8 cellular contexts compared by ENCODE assay signal in genomic region chr5:33440482-33441240, GRCh38. TPM values are rescaled to one million over a fixed set of nuclear protein-coding genes. Genes with fewer than 3 reads are reported as not detected.
A peak's percentile ranks its signal among the peaks of the same experiment; 100 is the strongest.
DNase-seq lines count a peak whose midpoint lies in the region; ATAC-seq and TF ChIP-seq lines count a peak whose summit lies in the region.

Gene TARS1 (plus strand): TSS chr5:33440965. CDS start chr5:33441087, 122 bp downstream.

- TF ChIP-seq CTCF in glutamatergic neuron (IDR thresholded peaks at IDR 0.05; ENCODE audit: partially characterized antibody, unreplicated experiment) (no peak), osteoblast (IDR thresholded peaks at IDR 0.05; ENCODE audit: extremely low read depth, low read depth, low read length) (no peak), thoracic aorta (IDR thresholded peaks at IDR 0.05) (no peak)

- no peaks in the 10 kb centered on the region for H3K9me3 Mint-ChIP-seq in activated naive CD8-positive, alpha-beta T cell treated with anti-CD3 and anti-CD28 coated beads for 36 hours
- H3K9me3 Mint-ChIP-seq in glutamatergic neuron (ENCODE audit: unreplicated experiment): peaks cover 3% of the 10 kb centered on the region

- peak; percentile 94 for ATAC-seq in HG02642 (IDR thresholded peaks at IDR 0.05; ENCODE audit: poor library complexity, unreplicated experiment)
- peak; percentile 98 for ATAC-seq in thoracic aorta (ENCODE audit: insufficient number of reproducible peaks, low FRiP score, low read depth)

- peaks cover 26% of the 10 kb centered on the region for H3K4me1 ChIP-seq in osteoblast (ENCODE audit: insufficient read depth, low read length)
- peaks cover 8 to 33% of the 10 kb centered on the region in 2 donors for H3K4me1 ChIP-seq in thoracic aorta (ENCODE audit: control insufficient read depth in 1 of 2, low read depth in 2 of 2)

- peaks cover 31% of the 10 kb centered on the region for H3K4me1 Mint-ChIP-seq in activated naive CD8-positive, alpha-beta T cell treated with anti-CD3 and anti-CD28 coated beads for 36 hours
- peaks cover 17% of the 10 kb centered on the region for H3K4me1 Mint-ChIP-seq in glutamatergic neuron (ENCODE audit: low read depth, unreplicated experiment)

- DNase-seq in NCI-H1105 (lab: John Stamatoyannopoulos, UW) (peak; percentile 99), SKM-1 (lab: John Stamatoyannopoulos, UW; ENCODE audit: unreplicated experiment) (peak; percentile 97), glutamatergic neuron (peak; percentile 98), osteoblast (ENCODE audit: insufficient read length, low spot score, missing footprints) (peak; percentile 91), thoracic aorta (ENCODE audit: low spot score) (peak; percentile 97)
- peak; percentile 96 for DNase-seq in activated naive CD8-positive, alpha-beta T cell treated with anti-CD3 and anti-CD28 coated beads for 36 hours

- no peak within 1 kb of the TSS for H3K4me3 Mint-ChIP-seq in activated naive CD8-positive, alpha-beta T cell treated with anti-CD3 and anti-CD28 coated beads for 36 hours
- no peak within 1 kb of the TSS for H3K4me3 Mint-ChIP-seq in glutamatergic neuron (ENCODE audit: unreplicated experiment)

- H3K4me3 ChIP-seq in osteoblast (ENCODE audit: insufficient read depth, low read length): peak within 1 kb of the TSS; percentile 93
- H3K4me3 ChIP-seq in thoracic aorta: peak within 1 kb of the TSS; percentile 96

- no peaks in the 10 kb centered on the region for H3K9me3 ChIP-seq in osteoblast (ENCODE audit: low read depth, low read length)
- no peaks in the 10 kb centered on the region for H3K9me3 ChIP-seq in thoracic aorta

- H3K27ac ChIP-seq in osteoblast (ENCODE audit: low read depth, low read length) (peak within 1 kb of the TSS; percentile 94), thoracic aorta (peak within 1 kb of the TSS; percentile 95 to 97)

- H3K4me2 ChIP-seq in osteoblast (ENCODE audit: insufficient read depth, low read length): peak within 1 kb of the TSS; percentile 99

- H3K36me3 ChIP-seq in osteoblast (ENCODE audit: insufficient read depth, low read length) (peaks cover 6% of the 10 kb centered on the region), thoracic aorta (no peaks in the 10 kb centered on the region)

- peak; percentile 85 for TF ChIP-seq POLR2A in GM10847 (IDR thresholded peaks at IDR 0.05; ENCODE audit: extremely low read depth, insufficient read length)

- H3K36me3 Mint-ChIP-seq in activated naive CD8-positive, alpha-beta T cell treated with anti-CD3 and anti-CD28 coated beads for 36 hours: peaks cover 23% of the 10 kb centered on the region
- H3K36me3 Mint-ChIP-seq in glutamatergic neuron (ENCODE audit: unreplicated experiment): no peaks in the 10 kb centered on the region

- peak within 1 kb of the TSS; percentile 95 for H2AFZ ChIP-seq in osteoblast (ENCODE audit: low read length)

- H3K27me3 Mint-ChIP-seq in activated naive CD8-positive, alpha-beta T cell treated with anti-CD3 and anti-CD28 coated beads for 36 hours: no peaks in the 10 kb centered on the region
- no peaks in the 10 kb centered on the region for H3K27me3 Mint-ChIP-seq in glutamatergic neuron (ENCODE audit: unreplicated experiment)

- H3K79me2 ChIP-seq in osteoblast (ENCODE audit: insufficient read depth, low read length): peaks cover 63% of the 10 kb centered on the region

- H3K27ac Mint-ChIP-seq in activated naive CD8-positive, alpha-beta T cell treated with anti-CD3 and anti-CD28 coated beads for 36 hours: no peak within 1 kb of the TSS
- H3K27ac Mint-ChIP-seq in glutamatergic neuron (ENCODE audit: unreplicated experiment): no peak within 1 kb of the TSS

- H4K20me1 ChIP-seq in osteoblast (ENCODE audit: insufficient read depth, low read length): peaks cover 17% of the 10 kb centered on the region

- H3K27me3 ChIP-seq in osteoblast (ENCODE audit: insufficient read depth, low read length): no peaks in the 10 kb centered on the region
- no peaks in the 10 kb centered on the region for H3K27me3 ChIP-seq in thoracic aorta (replicated peaks; ENCODE audit: insufficient read depth)

RNA-seq across cellular contexts. Expression of gene TARS1, which starts in this region (rescaled TPM):
- total RNA-seq in activated naive CD8-positive, alpha-beta T cell treated with anti-CD3 and anti-CD28 coated beads for 36 hours: 100 to 1,000 TPM; 290 to 299 TPM
- 173 TPM for total RNA-seq in glutamatergic neuron (ENCODE audit: unreplicated experiment)
- total RNA-seq in osteoblast: 305 and 353 TPM in 2 replicates
- total RNA-seq in thoracic aorta: 10 to 100 TPM; 41.2 to 74.1 TPM

Comparison
In these comparisons a context has a peak if more than half of its experiments do, and no peak if none do; other contexts are left out.
1. Peak in every context shown above with its lines: DNase-seq, ATAC-seq, H3K4me3 ChIP-seq and H3K27ac ChIP-seq.